ENCODE assay signal across 1 cellular context in genomic region chr14:52553671-52554575, GRCh38.
TF ChIP-seq lines count a peak whose summit lies in the region.

No MANE protein-coding gene starts in this region.

TF ChIP-seq in HepG2, 621 proteins besides CTCF, POLR2A, EP300 and RAD21 (continued from another document):
- no peak for TF ChIP-seq POLR2AphosphoS2 (IDR thresholded peaks at IDR 0.05; ENCODE audit: low read depth, low read length)
- TF ChIP-seq ZBTB40 (IDR thresholded peaks at IDR 0.05): no peak
- TF ChIP-seq ZBTB40 (CRISPR knock-in tag; IDR thresholded peaks at IDR 0.05): 0 out of 2 replicates have a peak, but pooled peaks have one; percentile 37
- peak; percentile 27; the same call in 1 of the 2 replicates for TF ChIP-seq MAFF (IDR thresholded peaks at IDR 0.05; ENCODE audit: low read depth, low read length)
